ENCODE assay signal across 1 cellular context in genomic region chr7:144038887-144039286, GRCh38.
TF ChIP-seq lines count a peak whose summit lies in the region.

No MANE protein-coding gene starts in this region.

TF ChIP-seq in WTC11, 78 proteins besides CTCF, POLR2A, EP300 and RAD21:
- TF ChIP-seq, protein P1, sequence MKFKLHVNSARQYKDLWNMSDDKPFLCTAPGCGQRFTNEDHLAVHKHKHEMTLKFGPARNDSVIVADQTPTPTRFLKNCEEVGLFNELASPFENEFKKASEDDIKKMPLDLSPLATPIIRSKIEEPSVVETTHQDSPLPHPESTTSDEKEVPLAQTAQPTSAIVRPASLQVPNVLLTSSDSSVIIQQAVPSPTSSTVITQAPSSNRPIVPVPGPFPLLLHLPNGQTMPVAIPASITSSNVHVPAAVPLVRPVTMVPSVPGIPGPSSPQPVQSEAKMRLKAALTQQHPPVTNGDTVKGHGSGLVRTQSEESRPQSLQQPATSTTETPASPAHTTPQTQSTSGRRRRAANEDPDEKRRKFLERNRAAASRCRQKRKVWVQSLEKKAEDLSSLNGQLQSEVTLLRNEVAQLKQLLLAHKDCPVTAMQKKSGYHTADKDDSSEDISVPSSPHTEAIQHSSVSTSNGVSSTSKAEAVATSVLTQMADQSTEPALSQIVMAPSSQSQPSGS (CRISPR knock-in tag; IDR thresholded peaks at IDR 0.05; ENCODE audit: borderline replicate concordance, low read depth) = no peak
- TF ChIP-seq ZNF671 (CRISPR knock-in tag; IDR thresholded peaks at IDR 0.05) = no peak
- TF ChIP-seq IRF1 (CRISPR knock-in tag; IDR thresholded peaks at IDR 0.05) = no peak
